In the genomic region with DNA sequence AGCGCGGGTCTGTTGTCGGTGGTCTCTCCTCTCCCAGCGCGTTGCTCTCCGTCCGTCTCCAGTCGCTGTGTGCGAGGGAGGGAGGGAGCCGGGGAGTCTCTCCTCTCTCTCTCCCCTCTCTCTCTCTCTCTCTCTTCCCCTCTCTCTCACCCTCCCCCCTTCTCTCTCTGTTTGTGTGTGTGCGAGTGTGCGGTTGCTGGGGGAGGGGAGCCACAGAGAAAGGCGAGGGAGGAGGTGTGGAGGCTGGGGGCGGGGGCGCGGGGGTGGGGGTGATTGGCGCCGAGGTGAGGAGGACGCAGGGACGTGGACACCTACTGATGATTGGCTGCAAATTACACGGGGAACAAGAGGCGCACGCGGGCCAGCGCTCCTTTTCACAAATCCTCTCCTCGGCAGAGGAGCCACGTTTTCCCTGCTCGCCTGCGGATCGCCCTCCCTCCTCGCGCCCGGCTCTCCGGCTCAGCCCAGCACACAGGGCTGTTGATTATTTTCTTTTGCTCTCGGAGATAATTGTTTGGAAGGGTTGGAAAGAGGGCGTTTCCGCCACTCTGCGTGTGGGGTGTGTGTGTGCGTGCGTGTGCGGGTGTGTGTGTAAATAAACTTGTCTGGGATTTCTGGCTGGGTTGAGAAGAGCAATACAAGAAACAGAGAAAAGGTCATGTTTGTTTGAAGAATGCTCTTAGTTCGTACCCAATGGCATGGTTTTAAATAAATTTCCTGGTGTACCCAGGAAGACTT, we compare ENCODE assay signal across 8 cellular contexts. TPM values are rescaled to one million over a fixed set of nuclear protein-coding genes. Genes with fewer than 3 reads are reported as not detected.
DNase-seq lines count a peak whose midpoint lies in the region; ATAC-seq lines count a peak whose summit lies in the region.

A gene (minus strand): TSS at position 73 of the 738 bp plus-strand sequence. CDS start 3,092 bp downstream, outside the sequence.

- no peaks in the 10 kb centered on the region for H3K36me3 Mint-ChIP-seq in CD4-positive, alpha-beta memory T cell
- no peaks in the 10 kb centered on the region for H3K36me3 Mint-ChIP-seq in stimulated activated memory B cell treated with anti-CD40 and anti-IgM and Interleukin-4, amounts not matched to agents 10 μg/mL and 1 μg/mL and 100 μg/mL, for 72 hours

- H3K27ac ChIP-seq in CD4-positive, alpha-beta memory T cell (ENCODE audit: low read depth, low read length) = no peak within 1 kb of the TSS
- peak within 1 kb of the TSS; percentile 91 for H3K27ac ChIP-seq in SK-N-MC

- no peak within 1 kb of the TSS for H3K4me3 ChIP-seq in CD4-positive, alpha-beta memory T cell (ENCODE audit: low read length in 2 of 2)
- H3K4me3 ChIP-seq in MG63 (peak within 1 kb of the TSS; percentile 27), SK-N-MC (peak within 1 kb of the TSS; percentile 97)

- POLR2A ChIA-PET in CD4-positive, alpha-beta memory T cell (lab: Charles Lee; ENCODE audit: partially characterized antibody) = no interaction called here

- peak within 1 kb of the TSS; percentile 83 to 89 (median 85) for H3K4me3 Mint-ChIP-seq in CD4-positive, alpha-beta memory T cell
- H3K4me3 Mint-ChIP-seq in stimulated activated memory B cell treated with anti-CD40 and anti-IgM and Interleukin-4, amounts not matched to agents 10 μg/mL and 1 μg/mL and 100 μg/mL, for 72 hours = peak within 1 kb of the TSS; percentile 54

- peak within 1 kb of the TSS in 6 of 7 donors; percentile 9 to 85 (median 50) for H3K27ac Mint-ChIP-seq in CD4-positive, alpha-beta memory T cell
- no peak within 1 kb of the TSS for H3K27ac Mint-ChIP-seq in stimulated activated memory B cell treated with anti-CD40 and anti-IgM and Interleukin-4, amounts not matched to agents 10 μg/mL and 1 μg/mL and 100 μg/mL, for 72 hours

- peak; percentile 28 to 50 (median 38) for DNase-seq in CD4-positive, alpha-beta memory T cell
- peak; percentile 10 for DNase-seq in MG63
- no peak for DNase-seq in SK-N-MC (ENCODE audit: low read depth, low spot score)
- DNase-seq in cerebellum (ENCODE audit: low spot score) = peak; percentile 51
- peak; percentile 61 to 75 for DNase-seq in left colon

- H3K27me3 ChIP-seq in CD4-positive, alpha-beta memory T cell (ENCODE audit: insufficient read depth, low read length) = peaks cover 3% of the 10 kb centered on the region
- H3K27me3 ChIP-seq in MG63 = peaks cover 9% of the 10 kb centered on the region; the same call in 1 of the 2 replicates

- no peaks in the 10 kb centered on the region for H3K9me3 ChIP-seq in CD4-positive, alpha-beta memory T cell (ENCODE audit: control insufficient read depth in 1 of 2, low read length in 2 of 2)
- H3K9me3 ChIP-seq in MG63 = no peaks in the 10 kb centered on the region
- H3K9me3 ChIP-seq in SK-N-MC (ENCODE audit: low read depth, low read length) = no peaks in the 10 kb centered on the region

- ATAC-seq in GM19397 (IDR thresholded peaks at IDR 0.05; ENCODE audit: unreplicated experiment) (peak; percentile 18), left colon (peak; percentile 80), GM18909 (IDR thresholded peaks at IDR 0.05; ENCODE audit: poor library complexity, unreplicated experiment) (no peak)
- ATAC-seq in stimulated activated memory B cell treated with anti-CD40 and anti-IgM and Interleukin-4, amounts not matched to agents 10 μg/mL and 1 μg/mL and 100 μg/mL, for 72 hours = no peak

- intact Hi-C loops in CD4-positive, alpha-beta memory T cell (cut with micrococcal nuclease) = loop anchor here (10.0 kb wide), 1 partner anchor 980 kb away; a partner anchor contains a TSS
- intact Hi-C loops in left colon (cut with DNase I, micrococcal nuclease) = no loop called here

- peaks cover 17 to 25% of the 10 kb centered on the region in 2 donors for H3K27me3 Mint-ChIP-seq in CD4-positive, alpha-beta memory T cell
- peaks cover 53% of the 10 kb centered on the region for H3K27me3 Mint-ChIP-seq in stimulated activated memory B cell treated with anti-CD40 and anti-IgM and Interleukin-4, amounts not matched to agents 10 μg/mL and 1 μg/mL and 100 μg/mL, for 72 hours

- H3K4me1 Mint-ChIP-seq in CD4-positive, alpha-beta memory T cell = peaks cover 17 to 47% (median 35%) of the 10 kb centered on the region in 4 donors
- H3K4me1 Mint-ChIP-seq in stimulated activated memory B cell treated with anti-CD40 and anti-IgM and Interleukin-4, amounts not matched to agents 10 μg/mL and 1 μg/mL and 100 μg/mL, for 72 hours = peaks cover 44% of the 10 kb centered on the region

- peaks cover 0 to 4% (median 0%) of the 10 kb centered on the region in 8 donors for H3K9me3 Mint-ChIP-seq in CD4-positive, alpha-beta memory T cell
- no peaks in the 10 kb centered on the region for H3K9me3 Mint-ChIP-seq in stimulated activated memory B cell treated with anti-CD40 and anti-IgM and Interleukin-4, amounts not matched to agents 10 μg/mL and 1 μg/mL and 100 μg/mL, for 72 hours

- H3K4me1 ChIP-seq in CD4-positive, alpha-beta memory T cell (ENCODE audit: insufficient read depth, low read length) = peaks cover 24% of the 10 kb centered on the region

- no peaks in the 10 kb centered on the region for H3K36me3 ChIP-seq in CD4-positive, alpha-beta memory T cell (ENCODE audit: insufficient read depth, low read length)
- no peaks in the 10 kb centered on the region for H3K36me3 ChIP-seq in MG63
- H3K36me3 ChIP-seq in SK-N-MC (ENCODE audit: insufficient read depth, low read length) = no peaks in the 10 kb centered on the region

- CTCF ChIA-PET in CD4-positive, alpha-beta memory T cell (lab: Charles Lee; ENCODE audit: partially characterized antibody) = no interaction called here

- H3K9ac ChIP-seq in SK-N-MC (ENCODE audit: insufficient read length) = peak within 1 kb of the TSS; percentile 91

RNA-seq across cellular contexts. Expression of the gene that starts here (rescaled TPM):
- under 1 TPM; 0.08 to 0.12 TPM for total RNA-seq in CD4-positive, alpha-beta memory T cell
- not detected for polyA plus RNA-seq in CD4-positive, alpha-beta memory T cell
- not detected in 2 replicates for total RNA-seq in MG63 (2014; rRNA removed; shearing (Covaris generic); ENCODE audit: low replicate concordance)
- total RNA-seq in cerebellum (14.8 TPM), left colon (1 to 10 TPM; 1.4 to 2.1 TPM)

Comparison
In these comparisons a context has a peak if more than half of its experiments do, and no peak if none do; other contexts are left out.
1. Peak in DNase-seq in CD4-positive, alpha-beta memory T cell; RNA of the gene not detected or under 1 TPM.
2. Peak in DNase-seq and H3K4me3 ChIP-seq in MG63; RNA of the gene not detected or under 1 TPM.
3. ATAC-seq: peak in GM19397 (single experiment) and left colon (single experiment); none in stimulated activated memory B cell treated with anti-CD40 and anti-IgM and Interleukin-4, amounts not matched to agents 10 μg/mL and 1 μg/mL and 100 μg/mL, for 72 hours (single experiment) and GM18909 (single experiment).